ENCODE assay signal across 9 cellular contexts in the genomic region with DNA sequence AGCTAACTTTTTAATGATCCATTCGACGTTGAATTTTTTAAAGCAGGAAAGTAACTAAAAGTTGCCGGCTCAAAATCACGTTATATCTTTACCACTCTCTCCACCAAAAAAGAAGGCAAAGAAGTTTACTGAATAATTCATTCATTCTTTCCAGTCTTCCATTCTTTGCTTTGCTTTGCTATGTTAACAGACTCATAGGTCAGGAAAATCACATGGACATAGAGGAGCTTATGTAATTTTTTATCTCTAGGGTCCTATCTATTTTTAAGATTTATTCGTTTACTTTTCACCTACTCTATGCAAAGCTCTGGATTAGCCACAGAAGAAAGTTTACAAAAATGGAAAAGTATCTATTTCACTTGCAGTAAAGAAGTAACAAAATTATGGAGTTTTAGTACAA. TPM values are rescaled to one million over a fixed set of nuclear protein-coding genes. Genes with fewer than 3 reads are reported as not detected.
"Had no signal": no experiment of that assay in that cellular context is flagged by ENCODE, and none has a peak within 500 bp of the region (broad histone marks: within the 10 kb centered on the region; RNA-seq: fewer than 3 reads in every experiment).

No MANE protein-coding gene starts in this region.

- DNase-seq: GDM1, GF-D8 had no signal

- FAIRE-seq: G401.6, GM12878, GM12891, GM12892, GM18507, GM19239 had no signal

- ATAC-seq: GM12878 had no signal

- H3K4me3 ChIP-seq: GM12878 had no signal

RNA-seq across cellular contexts. Expression of a gene that starts 52.6 kb away (rescaled TPM):
- total RNA-seq: G401 had no signal
